In genomic region chr3:13647314-13648059, GRCh38 we compare ENCODE assay signal across 9 cellular contexts.
DNase-seq lines count a peak whose midpoint lies in the region; ATAC-seq, FAIRE-seq and TF ChIP-seq lines count a peak whose summit lies in the region.
"Had no signal": no experiment of that assay in that cellular context is flagged by ENCODE, and none has a peak within 500 bp of the region (broad histone marks: within the 10 kb centered on the region; RNA-seq: fewer than 3 reads in every experiment).

No MANE protein-coding gene starts in this region.

- peaks cover 5% of the 10 kb centered on the region for H3K9me1 ChIP-seq in K562 (ENCODE audit: control insufficient read depth, insufficient read depth, low read length)

- no peaks in the 10 kb centered on the region for H3K9me3 Mint-ChIP-seq in activated CD4-positive, alpha-beta T cell treated with anti-CD3 and anti-CD28 coated beads, Interleukin-2, amount 10 ng/mL, durations not matched to agents 7 days and 5 days

- POLR2A ChIA-PET in activated CD4-positive, alpha-beta T cell treated with anti-CD3 and anti-CD28 coated beads, Interleukin-2, amount 10 ng/mL, durations not matched to agents 7 days and 5 days (lab: Charles Lee): no interaction called here
- POLR2A ChIA-PET in K562 (lab: Yijun Ruan, JAX): interaction anchor here (0.6 to 1.5 kb wide), 7 partner anchors 8 to 196 kb away, joined by 3 to 5 read pairs (median 4); no protein-coding TSS in a partner anchor

- H3K9me2 ChIP-seq in hepatocyte (replicated peaks; ENCODE audit: insufficient read depth): no peaks in the 10 kb centered on the region

- H3K27ac ChIP-seq in K562 (ENCODE audit: extremely low read depth, low read depth, low read length) (no peak overlapping the region), hepatocyte (no peak overlapping the region)

- CTCF ChIA-PET in activated CD4-positive, alpha-beta T cell treated with anti-CD3 and anti-CD28 coated beads, Interleukin-2, amount 10 ng/mL, durations not matched to agents 7 days and 5 days (lab: Charles Lee): interaction anchor here (0.7 to 5.3 kb wide), 14 partner anchors 10 to 563 kb away, joined by 3 to 49 read pairs (median 4); partner anchors contain the start of gene HDAC11
- CTCF ChIA-PET in K562 (lab: Yijun Ruan, JAX; ENCODE audit: low intra/inter-chr PET ratio): interaction anchor here (0.6 to 6.6 kb wide), 7 partner anchors 145 to 556 kb away, joined by 3 to 138 read pairs (median 5); no protein-coding TSS in a partner anchor

- H3K9ac ChIP-seq in K562 (ENCODE audit: insufficient read depth in 1 of 2, low read depth in 2 of 2, low read length in 2 of 2): no peak overlapping the region; a peak in 1 of 4 replicates

- H3K27me3 Mint-ChIP-seq in activated CD4-positive, alpha-beta T cell treated with anti-CD3 and anti-CD28 coated beads, Interleukin-2, amount 10 ng/mL, durations not matched to agents 7 days and 5 days: peaks cover 40% of the 10 kb centered on the region

- no peak overlapping the region for H3K4me3 Mint-ChIP-seq in activated CD4-positive, alpha-beta T cell treated with anti-CD3 and anti-CD28 coated beads, Interleukin-2, amount 10 ng/mL, durations not matched to agents 7 days and 5 days

- in situ Hi-C loops in K562 (cut with MboI): loop anchor here (5.0 to 10.0 kb wide), 2 partner anchors 150 to 553 kb away; no protein-coding TSS in a partner anchor

- no peak for TF ChIP-seq POLR2A in K562 (conservative IDR thresholded peaks at IDR 0.05)

- TF ChIP-seq RAD21 in K562 (CRISPR knock-in tag; conservative IDR thresholded peaks at IDR 0.05 in 1 of 2, IDR thresholded peaks at IDR 0.05 in 1 of 2): no peak

- no peak overlapping the region for H3K27ac Mint-ChIP-seq in activated CD4-positive, alpha-beta T cell treated with anti-CD3 and anti-CD28 coated beads, Interleukin-2, amount 10 ng/mL, durations not matched to agents 7 days and 5 days

- intact Hi-C loops in K562 (cut with micrococcal nuclease): loop anchor here (1.0 to 10.0 kb wide), 4 partner anchors 93 to 423 kb away; no protein-coding TSS in a partner anchor

- peaks cover 22 to 32% of the 10 kb centered on the region in 2 experiments; a peak in 4 of 5 replicates for H3K4me1 ChIP-seq in K562 (replicated peaks in 1 of 2; ENCODE audit: control insufficient read depth in 2 of 2, insufficient read depth in 2 of 2, low read length in 2 of 2)
- peaks cover 4% of the 10 kb centered on the region for H3K4me1 ChIP-seq in hepatocyte (ENCODE audit: insufficient read depth)

- no peak overlapping the region for H2AFZ ChIP-seq in K562 (ENCODE audit: low read depth, low read length)
- no peak overlapping the region for H2AFZ ChIP-seq in hepatocyte

- WGBS in K562 (ENCODE audit: insufficient coverage, low coverage, missing lambda C conversion rate): under 1% methylated on average over 19 of the region's 19 CpGs
- 87% methylated on average over 19 of the region's 19 CpGs for WGBS in hepatocyte (ENCODE audit: low lambda C conversion rate, missing lambda C conversion rate)

- BruUV-seq in K562 (replicated peaks; lab: Mats Ljungman, UMichigan): no TSS peak

- ATAC-seq in K562: no peak
- ATAC-seq in HG03571 (IDR thresholded peaks at IDR 0.05; ENCODE audit: unreplicated experiment): no peak

- H3K4me1 Mint-ChIP-seq in activated CD4-positive, alpha-beta T cell treated with anti-CD3 and anti-CD28 coated beads, Interleukin-2, amount 10 ng/mL, durations not matched to agents 7 days and 5 days: peaks cover 31% of the 10 kb centered on the region

- H3K36me3 Mint-ChIP-seq in activated CD4-positive, alpha-beta T cell treated with anti-CD3 and anti-CD28 coated beads, Interleukin-2, amount 10 ng/mL, durations not matched to agents 7 days and 5 days (ENCODE audit: low read depth): no peaks in the 10 kb centered on the region

- peaks cover 18% of the 10 kb centered on the region; the same call in 1 of the 2 replicates for H4K20me1 ChIP-seq in K562 (replicated peaks; ENCODE audit: control insufficient read depth, insufficient read depth, low read length)
- no peaks in the 10 kb centered on the region for H4K20me1 ChIP-seq in hepatocyte (ENCODE audit: insufficient read depth, poor library complexity, severe bottlenecking)

- H3K27me3 ChIP-seq in K562 (ENCODE audit: control insufficient read depth in 2 of 2, insufficient read depth in 2 of 2, low read length in 2 of 2) (peaks cover 23 to 50% of the 10 kb centered on the region in 2 experiments), hepatocyte (no peaks in the 10 kb centered on the region)

- H3K36me3 ChIP-seq in K562 (ENCODE audit: control insufficient read depth, insufficient read depth, low read length) (no peaks in the 10 kb centered on the region), hepatocyte (replicated peaks; ENCODE audit: insufficient read depth, low read depth) (no peaks in the 10 kb centered on the region)

- peak; percentile 26 for DNase-seq in activated CD4-positive, alpha-beta T cell treated with anti-CD3 and anti-CD28 coated beads, Interleukin-2, amount 10 ng/mL, durations not matched to agents 7 days and 5 days
- no peak for DNase-seq in activated CD4-positive, alpha-beta T cell treated with anti-CD3 and anti-CD28 coated beads, Interleukin-2, amount 50 U/mL, for 1 hour
- DNase-seq in NCI-H510A (lab: John Stamatoyannopoulos, UW) (peak; percentile 22), K562 (ENCODE audit: extremely low read depth in 1 of 4, low spot score in 3 of 4) (peak in 2 of 4 experiments; percentile 48 to 51), hepatocyte (ENCODE audit: low spot score) (no peak), anterior cingulate cortex (lab: John Stamatoyannopoulos, UW) (no peak)
- DNase-seq in stimulated activated CD8-positive, alpha-beta memory T cell treated with anti-CD3 and anti-CD28 coated beads, Interleukin-4, amount 100 ng/mL, for 48 hours: peak; percentile 36

- TF ChIP-seq EP300 in K562 (IDR thresholded peaks at IDR 0.05; ENCODE audit: low read length): no peak

- no peak for TF ChIP-seq CTCF in K562 (IDR thresholded peaks at IDR 0.05 in 2 of 3, conservative IDR thresholded peaks at IDR 0.05 in 1 of 3; ENCODE audit: insufficient read depth in 2 of 3, low read depth in 1 of 3, low read length in 3 of 3)
- TF ChIP-seq CTCF in hepatocyte (IDR thresholded peaks at IDR 0.05; ENCODE audit: poor library complexity): no peak

- H3K9me3 ChIP-seq in K562 (replicated peaks; ENCODE audit: control insufficient read depth, insufficient read depth, low read depth, low read length) (no peaks in the 10 kb centered on the region), hepatocyte (ENCODE audit: low read depth) (no peaks in the 10 kb centered on the region)

- no peak overlapping the region for H3K4me3 ChIP-seq in K562
- no peak overlapping the region for H3K4me3 ChIP-seq in hepatocyte

- FAIRE-seq in K562 (lab: Jason Lieb, UNC): no peak
- FAIRE-seq: TTC549 had no signal

- H3K79me2 ChIP-seq in K562 (ENCODE audit: control insufficient read depth, insufficient read depth, low read length) (no peaks in the 10 kb centered on the region), hepatocyte (no peaks in the 10 kb centered on the region)

- H3K4me2 ChIP-seq in K562 (ENCODE audit: insufficient read depth, low read length) (no peak overlapping the region), hepatocyte (no peak overlapping the region)

TF ChIP-seq in K562, 482 proteins besides CTCF, POLR2A, EP300 and RAD21:
- TF ChIP-seq, protein P1, sequence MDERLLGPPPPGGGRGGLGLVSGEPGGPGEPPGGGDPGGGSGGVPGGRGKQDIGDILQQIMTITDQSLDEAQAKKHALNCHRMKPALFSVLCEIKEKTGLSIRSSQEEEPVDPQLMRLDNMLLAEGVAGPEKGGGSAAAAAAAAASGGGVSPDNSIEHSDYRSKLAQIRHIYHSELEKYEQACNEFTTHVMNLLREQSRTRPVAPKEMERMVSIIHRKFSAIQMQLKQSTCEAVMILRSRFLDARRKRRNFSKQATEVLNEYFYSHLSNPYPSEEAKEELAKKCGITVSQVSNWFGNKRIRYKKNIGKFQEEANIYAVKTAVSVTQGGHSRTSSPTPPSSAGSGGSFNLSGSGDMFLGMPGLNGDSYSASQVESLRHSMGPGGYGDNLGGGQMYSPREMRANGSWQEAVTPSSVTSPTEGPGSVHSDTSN (CRISPR knock-in tag; IDR thresholded peaks at IDR 0.05; ENCODE audit: low read depth): no peak
- TF ChIP-seq, protein P1 (tag; conservative IDR thresholded peaks at IDR 0.05; ENCODE audit: low read depth): peak; percentile 72
- TF ChIP-seq PKNOX1 (IDR thresholded peaks at IDR 0.05) (peak; percentile 64), TCF7L2 (IDR thresholded peaks at IDR 0.05; ENCODE audit: low read depth, low read length) (no peak), MEIS2 (IDR thresholded peaks at IDR 0.05; ENCODE audit: partially characterized antibody) (peak; percentile 82)
- TF ChIP-seq, protein P2, sequence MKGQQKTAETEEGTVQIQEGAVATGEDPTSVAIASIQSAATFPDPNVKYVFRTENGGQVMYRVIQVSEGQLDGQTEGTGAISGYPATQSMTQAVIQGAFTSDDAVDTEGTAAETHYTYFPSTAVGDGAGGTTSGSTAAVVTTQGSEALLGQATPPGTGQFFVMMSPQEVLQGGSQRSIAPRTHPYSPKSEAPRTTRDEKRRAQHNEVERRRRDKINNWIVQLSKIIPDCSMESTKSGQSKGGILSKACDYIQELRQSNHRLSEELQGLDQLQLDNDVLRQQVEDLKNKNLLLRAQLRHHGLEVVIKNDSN (CRISPR knock-in tag; IDR thresholded peaks at IDR 0.05): peak; percentile 44; the same call in 1 of the 2 replicates

Comparison
In these comparisons a context has a peak if more than half of its experiments do, and no peak if none do; other contexts are left out.
1. DNase-seq: peak in activated CD4-positive, alpha-beta T cell treated with anti-CD3 and anti-CD28 coated beads, Interleukin-2, amount 10 ng/mL, durations not matched to agents 7 days and 5 days (single experiment), NCI-H510A (single experiment) and stimulated activated CD8-positive, alpha-beta memory T cell treated with anti-CD3 and anti-CD28 coated beads, Interleukin-4, amount 100 ng/mL, for 48 hours (single experiment); none in activated CD4-positive, alpha-beta T cell treated with anti-CD3 and anti-CD28 coated beads, Interleukin-2, amount 50 U/mL, for 1 hour (single experiment), hepatocyte (single experiment) and anterior cingulate cortex (0 of 58).